In genomic region chr20:34129518-34130162, GRCh38 we compare ENCODE assay signal across 8 cellular contexts. TPM values are rescaled to one million over a fixed set of nuclear protein-coding genes. Genes with fewer than 3 reads are reported as not detected.
DNase-seq lines count a peak whose midpoint lies in the region; ATAC-seq and TF ChIP-seq lines count a peak whose summit lies in the region.

No MANE protein-coding gene starts in this region.

- ATAC-seq in activated naive CD8-positive, alpha-beta T cell treated with anti-CD3 and anti-CD28 coated beads, Interleukin-2, amount 50 U/mL, for 24 hours = peak; percentile 94
- ATAC-seq in heart right ventricle = peak; percentile 69 to 83 (median 78)
- no peak for ATAC-seq in HG03520 (IDR thresholded peaks at IDR 0.05; ENCODE audit: unreplicated experiment)

- H3K4me1 ChIP-seq in heart right ventricle = peaks cover 0 to 7% (median 0%) of the 10 kb centered on the region in 9 donors

- no peaks in the 10 kb centered on the region for H3K9me3 Mint-ChIP-seq in activated naive CD8-positive, alpha-beta T cell treated with anti-CD3 and anti-CD28 coated beads, Interleukin-2, amount 50 U/mL, for 24 hours

- no peaks in the 10 kb centered on the region for H3K27me3 ChIP-seq in SU-DHL-6 (ENCODE audit: low read length)
- no peaks in the 10 kb centered on the region for H3K27me3 ChIP-seq in heart right ventricle

- H3K4me3 ChIP-seq in SU-DHL-6 (ENCODE audit: insufficient read depth, low read length, poor library complexity, severe bottlenecking) (peak overlapping the region; percentile 14), heart right ventricle (no peak overlapping the region)

- peak overlapping the region; percentile 75 for H2AFZ ChIP-seq in SU-DHL-6 (ENCODE audit: low read depth, low read length, severe bottlenecking)

- H3K9me3 ChIP-seq in SU-DHL-6 (ENCODE audit: insufficient read depth, low read length) (no peaks in the 10 kb centered on the region), heart right ventricle (no peaks in the 10 kb centered on the region)

- H3K4me1 Mint-ChIP-seq in activated naive CD8-positive, alpha-beta T cell treated with anti-CD3 and anti-CD28 coated beads, Interleukin-2, amount 50 U/mL, for 24 hours = peaks cover 9% of the 10 kb centered on the region

- H4K20me1 ChIP-seq in SU-DHL-6 (ENCODE audit: low read depth, low read length) = no peaks in the 10 kb centered on the region

- no peak overlapping the region for H3K27ac Mint-ChIP-seq in activated naive CD8-positive, alpha-beta T cell treated with anti-CD3 and anti-CD28 coated beads, Interleukin-2, amount 50 U/mL, for 24 hours

- intact Hi-C loops in heart right ventricle (cut with DNase I) = loop anchor here (2.0 to 10.0 kb wide), 12 partner anchors 55 to 735 kb away; no protein-coding TSS in a partner anchor

- peak; percentile 31 for DNase-seq in NK-92 treated with Interleukin-12 subunit alpha and Interleukin-12 subunit beta, amount 100 ng/mL, for 24 hours (lab: John Stamatoyannopoulos, UW)
- DNase-seq in NK-92 (lab: John Stamatoyannopoulos, UW; ENCODE audit: unreplicated experiment) (no peak), NCI-H146 (lab: John Stamatoyannopoulos, UW) (peak; percentile 88), heart right ventricle (peak; percentile 37 to 64), retina (peak; percentile 77)
- DNase-seq in activated naive CD8-positive, alpha-beta T cell treated with anti-CD3 and anti-CD28 coated beads, Interleukin-2, amount 50 U/mL, for 24 hours = peak; percentile 50

- no peaks in the 10 kb centered on the region for H3F3A ChIP-seq in SU-DHL-6 (ENCODE audit: insufficient read depth)

- H3K4me3 Mint-ChIP-seq in activated naive CD8-positive, alpha-beta T cell treated with anti-CD3 and anti-CD28 coated beads, Interleukin-2, amount 50 U/mL, for 24 hours = no peak overlapping the region

- H3K36me3 Mint-ChIP-seq in activated naive CD8-positive, alpha-beta T cell treated with anti-CD3 and anti-CD28 coated beads, Interleukin-2, amount 50 U/mL, for 24 hours (ENCODE audit: low read depth) = no peaks in the 10 kb centered on the region

- H3K27ac ChIP-seq in SU-DHL-6 (ENCODE audit: low read depth, low read length) = no peak overlapping the region
- H3K27ac ChIP-seq in heart right ventricle = no peak overlapping the region

- H3K36me3 ChIP-seq in SU-DHL-6 (ENCODE audit: low read length) = no peaks in the 10 kb centered on the region
- no peaks in the 10 kb centered on the region for H3K36me3 ChIP-seq in heart right ventricle

- no peaks in the 10 kb centered on the region for H3K9me2 ChIP-seq in SU-DHL-6 (replicated peaks; ENCODE audit: insufficient read depth, low read length)

- peak overlapping the region; percentile 20; the same call in 1 of the 2 replicates for H3K9ac ChIP-seq in SU-DHL-6 (ENCODE audit: low read length)

- peak overlapping the region; percentile 56 for H3K4me2 ChIP-seq in SU-DHL-6 (ENCODE audit: low read depth, low read length, poor library complexity, severe bottlenecking)

- peaks cover 8% of the 10 kb centered on the region for H3K27me3 Mint-ChIP-seq in activated naive CD8-positive, alpha-beta T cell treated with anti-CD3 and anti-CD28 coated beads, Interleukin-2, amount 50 U/mL, for 24 hours

- 1 to 5% methylated on average over 10 of the region's 10 CpGs for WGBS in heart right ventricle, 2 donors

- no peaks in the 10 kb centered on the region for H3K79me2 ChIP-seq in SU-DHL-6 (ENCODE audit: insufficient read depth, low read length)

- TF ChIP-seq CTCF in SU-DHL-6 (IDR thresholded peaks at IDR 0.05; ENCODE audit: insufficient read depth, low read length, poor library complexity, severe bottlenecking) (peak; percentile 48), heart right ventricle (IDR thresholded peaks at IDR 0.05) (peak; percentile 83 to 93 (median 86))

RNA-seq across cellular contexts. Expression of gene EIF2S2, which starts 17.6 kb away (rescaled TPM):
- 10 to 100 TPM; 32.4 to 59.7 (median 41.1) TPM for total RNA-seq in heart right ventricle
- polyA plus RNA-seq in heart right ventricle = 10 to 100 TPM; 22.2 to 67.7 TPM
